29 cellular contexts compared by ENCODE assay signal in genomic region chr7:126819197-126819484, GRCh38.
"Had no signal": no experiment of that assay in that cellular context is flagged by ENCODE, and none has a peak within 500 bp of the region (broad histone marks: within the 10 kb centered on the region; RNA-seq: fewer than 3 reads in every experiment).

No MANE protein-coding gene starts in this region.

- H3K36me3 ChIP-seq: stomach, suprapubic skin, thoracic aorta, thyroid gland, tibial artery, tibial nerve, transverse colon, upper lobe of left lung, upper lobe of right lung, uterus, vagina had no signal

- H3K27me3 ChIP-seq: stomach, suprapubic skin, testis, thyroid gland, tibial artery, tibial nerve, transverse colon, upper lobe of left lung, upper lobe of right lung, uterus, vagina had no signal

- ATAC-seq: stimulated activated effector memory CD8-positive, alpha-beta T cell treated with anti-CD3 and anti-CD28 coated beads, Interleukin-12 subunit alpha, Interleukin-12 subunit beta, amount 100 ng/mL, for 72 hours; stimulated activated memory B cell treated with anti-CD40 and anti-IgM and Interleukin-4, amounts not matched to agents 10 μg/mL and 1 μg/mL and 100 μg/mL, for 72 hours; stimulated activated naive B cell treated with anti-CD40 and anti-IgM and Interleukin-4, amounts not matched to agents 10 μg/mL and 1 μg/mL and 100 μg/mL, for 72 hours; stimulated activated naive CD8-positive, alpha-beta T cell treated with anti-CD3 and anti-CD28 coated beads, Interleukin-15, amount 100 ng/mL, for 72 hours; stimulated activated naive CD8-positive, alpha-beta T cell treated with anti-CD3 and anti-CD28 coated beads, Interleukin-15, Interleukin-2, amounts not matched to agents 100 U/mL and 50 U/mL, for 24 hours; upper lobe of right lung had no signal

- H3K4me3 ChIP-seq: stomach, suprapubic skin, testis, thoracic aorta, thyroid gland, tibial artery, tibial nerve, transverse colon, upper lobe of left lung, upper lobe of right lung, uterus, vagina had no signal

- FAIRE-seq: urothelium cell line had no signal

- H3K9me3 Mint-ChIP-seq: stimulated activated memory B cell treated with anti-CD40 and anti-IgM and Interleukin-4, amounts not matched to agents 10 μg/mL and 1 μg/mL and 100 μg/mL, for 72 hours; stimulated activated naive CD8-positive, alpha-beta T cell treated with anti-CD3 and anti-CD28 coated beads, Interleukin-15, amount 100 ng/mL, for 72 hours; stimulated activated naive CD8-positive, alpha-beta T cell treated with anti-CD3 and anti-CD28 coated beads, Interleukin-15, Interleukin-2, amounts not matched to agents 100 ng/mL and 50 ng/mL, for 24 hours; type B pancreatic cell had no signal

- H3K4me3 Mint-ChIP-seq: stimulated activated effector memory CD8-positive, alpha-beta T cell treated with anti-CD3 and anti-CD28 coated beads, Interleukin-12 subunit alpha, Interleukin-12 subunit beta, amount 100 ng/mL, for 72 hours; stimulated activated memory B cell treated with anti-CD40 and anti-IgM and Interleukin-4, amounts not matched to agents 10 μg/mL and 1 μg/mL and 100 μg/mL, for 72 hours; stimulated activated naive B cell treated with anti-CD40 and anti-IgM and Interleukin-4, amounts not matched to agents 10 μg/mL and 1 μg/mL and 100 μg/mL, for 72 hours; stimulated activated naive CD8-positive, alpha-beta T cell treated with anti-CD3 and anti-CD28 coated beads, Interleukin-15, amount 100 ng/mL, for 72 hours; stimulated activated naive CD8-positive, alpha-beta T cell treated with anti-CD3 and anti-CD28 coated beads, Interleukin-15, Interleukin-2, amounts not matched to agents 100 ng/mL and 50 ng/mL, for 24 hours; type B pancreatic cell had no signal

- H3K27ac Mint-ChIP-seq: stimulated activated effector memory CD8-positive, alpha-beta T cell treated with anti-CD3 and anti-CD28 coated beads, Interleukin-12 subunit alpha, Interleukin-12 subunit beta, amount 100 ng/mL, for 72 hours; stimulated activated memory B cell treated with anti-CD40 and anti-IgM and Interleukin-4, amounts not matched to agents 10 μg/mL and 1 μg/mL and 100 μg/mL, for 72 hours; stimulated activated naive B cell treated with anti-CD40 and anti-IgM and Interleukin-4, amounts not matched to agents 10 μg/mL and 1 μg/mL and 100 μg/mL, for 72 hours; stimulated activated naive CD8-positive, alpha-beta T cell treated with anti-CD3 and anti-CD28 coated beads, Interleukin-15, amount 100 ng/mL, for 72 hours; stimulated activated naive CD8-positive, alpha-beta T cell treated with anti-CD3 and anti-CD28 coated beads, Interleukin-15, Interleukin-2, amounts not matched to agents 100 ng/mL and 50 ng/mL, for 24 hours; type B pancreatic cell had no signal

- H3K4me1 Mint-ChIP-seq: stimulated activated effector memory CD8-positive, alpha-beta T cell treated with anti-CD3 and anti-CD28 coated beads, Interleukin-12 subunit alpha, Interleukin-12 subunit beta, amount 100 ng/mL, for 72 hours; stimulated activated memory B cell treated with anti-CD40 and anti-IgM and Interleukin-4, amounts not matched to agents 10 μg/mL and 1 μg/mL and 100 μg/mL, for 72 hours; stimulated activated naive B cell treated with anti-CD40 and anti-IgM and Interleukin-4, amounts not matched to agents 10 μg/mL and 1 μg/mL and 100 μg/mL, for 72 hours; stimulated activated naive CD8-positive, alpha-beta T cell treated with anti-CD3 and anti-CD28 coated beads, Interleukin-15, amount 100 ng/mL, for 72 hours had no signal

- H3K27ac ChIP-seq: stomach, suprapubic skin, testis, thoracic aorta, thyroid gland, tibial artery, tibial nerve, transverse colon, upper lobe of left lung, upper lobe of right lung, uterus, vagina had no signal

- H3K4me1 ChIP-seq: stomach, suprapubic skin, testis, thyroid gland, tibial artery, tibial nerve, transverse colon, upper lobe of left lung, upper lobe of right lung, uterus, vagina had no signal

- H3K36me3 Mint-ChIP-seq: stimulated activated effector memory CD8-positive, alpha-beta T cell treated with anti-CD3 and anti-CD28 coated beads, Interleukin-12 subunit alpha, Interleukin-12 subunit beta, amount 100 ng/mL, for 72 hours; stimulated activated memory B cell treated with anti-CD40 and anti-IgM and Interleukin-4, amounts not matched to agents 10 μg/mL and 1 μg/mL and 100 μg/mL, for 72 hours; stimulated activated naive B cell treated with anti-CD40 and anti-IgM and Interleukin-4, amounts not matched to agents 10 μg/mL and 1 μg/mL and 100 μg/mL, for 72 hours; type B pancreatic cell had no signal

- DNase-seq: stimulated activated CD4-positive, alpha-beta T cell treated with anti-CD3 and anti-CD28 coated beads, Interleukin-2, amount 100 ng/mL, for 48 hours; stimulated activated CD4-positive, alpha-beta T cell treated with anti-CD3 and anti-CD28 coated beads, Interleukin-4, amount 100 ng/mL, for 1 hour; stimulated activated CD4-positive, alpha-beta T cell treated with anti-CD3 and anti-CD28 coated beads, Interleukin-4, amount 100 ng/mL, for 24 hours; stimulated activated CD4-positive, alpha-beta T cell treated with anti-CD3 and anti-CD28 coated beads, Interleukin-4, amount 100 ng/mL, for 4 hours; stimulated activated CD8-positive, alpha-beta memory T cell treated with anti-CD3 and anti-CD28 coated beads, Interleukin-4, amount 100 ng/mL, for 48 hours; stimulated activated naive B cell treated with anti-CD40 and anti-IgM and Interleukin-4, amounts not matched to agents 10 μg/mL and 1 μg/mL and 100 μg/mL, for 72 hours; stimulated activated naive CD4-positive, alpha-beta T cell; stimulated activated naive CD4-positive, alpha-beta T cell treated with Interleukin-2 at 50 U/mL for 16 hours; stimulated activated naive CD8-positive, alpha-beta T cell treated with anti-CD3 and anti-CD28 coated beads, Interleukin-15, amount 100 ng/mL, for 72 hours; stimulated activated naive CD8-positive, alpha-beta T cell treated with anti-CD3 and anti-CD28 coated beads, Interleukin-15, Interleukin-2, amounts not matched to agents 100 U/mL and 50 U/mL, for 24 hours; stomach; substantia nigra; testis; thyroid gland; tibial artery; transverse colon; trophoblast cell; upper lobe of left lung; upper lobe of right lung; uterus had no signal

- H3K27me3 Mint-ChIP-seq: stimulated activated memory B cell treated with anti-CD40 and anti-IgM and Interleukin-4, amounts not matched to agents 10 μg/mL and 1 μg/mL and 100 μg/mL, for 72 hours; stimulated activated naive B cell treated with anti-CD40 and anti-IgM and Interleukin-4, amounts not matched to agents 10 μg/mL and 1 μg/mL and 100 μg/mL, for 72 hours; stimulated activated naive CD8-positive, alpha-beta T cell treated with anti-CD3 and anti-CD28 coated beads, Interleukin-15, amount 100 ng/mL, for 72 hours; type B pancreatic cell had no signal

- H3K9me3 ChIP-seq: stomach, suprapubic skin, testis, thoracic aorta, thyroid gland, tibial artery, tibial nerve, transverse colon, upper lobe of left lung, upper lobe of right lung, uterus, vagina had no signal
